ENCODE assay signal across 18 cellular contexts in the genomic region with DNA sequence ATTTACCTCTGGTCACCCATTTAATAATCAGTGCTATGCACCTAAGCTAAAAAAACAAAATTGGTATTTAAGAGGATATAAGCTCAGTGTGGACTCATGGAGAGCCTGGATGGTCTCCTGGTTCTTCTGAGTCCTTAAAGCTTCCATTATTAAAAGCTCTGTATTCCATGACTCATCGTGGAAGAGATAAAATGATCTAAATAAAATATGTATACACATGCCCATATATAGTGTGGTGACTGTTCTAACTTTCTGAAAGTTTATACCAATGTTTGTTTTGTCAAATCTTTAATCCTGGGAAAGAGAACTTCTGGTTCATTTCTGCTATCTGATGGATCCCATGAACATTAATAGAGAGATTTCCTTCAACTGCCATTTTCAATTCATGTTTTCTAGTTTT.
"Had no signal": no experiment of that assay in that cellular context is flagged by ENCODE, and none has a peak within 500 bp of the region (broad histone marks: within the 10 kb centered on the region; RNA-seq: fewer than 3 reads in every experiment).

No MANE protein-coding gene starts in this region.

- H3K36me3 ChIP-seq: breast epithelium, gastroesophageal sphincter, heart right ventricle, lower lobe of right lung, right atrium auricular region, suprapubic skin had no signal

- H3K9me3 ChIP-seq: lower lobe of right lung had no signal

- DNase-seq: activated B cell treated with CpG ODN at 0.5 μM for 24 hours; activated CD4-positive, alpha-beta T cell treated with anti-CD3 and anti-CD28 coated beads for 48 hours; activated CD8-positive, alpha-beta memory T cell treated with anti-CD3 and anti-CD28 coated beads, Interleukin-2, amount 50 U/mL, for 4 hours; activated CD8-positive, alpha-beta T cell treated with anti-CD3 and anti-CD28 coated beads, Interleukin-2, amount 10 ng/mL, durations not matched to agents 7 days and 5 days; activated naive CD8-positive, alpha-beta T cell treated with anti-CD3 and anti-CD28 coated beads for 36 hours; aorta; heart right ventricle; left colon; lower lobe of right lung; nephron progenitor cell; stimulated activated CD4-positive, alpha-beta T cell treated with anti-CD3 and anti-CD28 coated beads, Interleukin-4, amount 100 ng/mL, for 4 hours; stimulated activated CD8-positive, alpha-beta memory T cell treated with anti-CD3 and anti-CD28 coated beads, Interleukin-4, amount 100 ng/mL, for 48 hours; T-helper 17 cell had no signal

- H3K4me3 ChIP-seq: breast epithelium, gastroesophageal sphincter, heart right ventricle, lower lobe of right lung, right atrium auricular region, skin epidermis, suprapubic skin had no signal

- H3K27ac ChIP-seq: breast epithelium, gastroesophageal sphincter, heart right ventricle, lower lobe of right lung, right atrium auricular region, skin epidermis, suprapubic skin had no signal

- ATAC-seq: activated CD8-positive, alpha-beta T cell treated with anti-CD3 and anti-CD28 coated beads, Interleukin-2, amount 10 ng/mL, durations not matched to agents 7 days and 5 days; gastroesophageal sphincter; heart right ventricle; left colon; lower lobe of right lung; T-helper 17 cell had no signal

- H3K27me3 ChIP-seq: breast epithelium, gastroesophageal sphincter, heart right ventricle, right atrium auricular region, suprapubic skin had no signal
